3 cellular contexts compared by ENCODE assay signal in genomic region chr19:36441339-36441738, GRCh38.
TF ChIP-seq lines count a peak whose summit lies in the region.

No MANE protein-coding gene starts in this region.

TF ChIP-seq in SK-N-SH, 30 proteins besides CTCF, POLR2A, EP300 and RAD21 (continued from another document):
- TF ChIP-seq PBX3 (IDR thresholded peaks at IDR 0.05) (no peak), MAX (IDR thresholded peaks at IDR 0.05; ENCODE audit: low read depth) (no peak), NFIC (IDR thresholded peaks at IDR 0.05; ENCODE audit: borderline replicate concordance) (no peak), TEAD4 (IDR thresholded peaks at IDR 0.05; ENCODE audit: borderline replicate concordance, insufficient read depth) (no peak), ZBTB33 (IDR thresholded peaks at IDR 0.05; ENCODE audit: borderline replicate concordance, low read depth) (no peak), POLR2AphosphoS5 (IDR thresholded peaks at IDR 0.05; ENCODE audit: low read depth, low read length) (no peak), GATA2 (CRISPR knock-in tag; IDR thresholded peaks at IDR 0.05) (no peak), REST (IDR thresholded peaks at IDR 0.05; ENCODE audit: low read depth, low read length) (no peak), SMC3 (IDR thresholded peaks at IDR 0.05; ENCODE audit: low read depth, low read length) (no peak), CHD2 (IDR thresholded peaks at IDR 0.05; ENCODE audit: low read length, partially characterized antibody) (no peak), YY1 (IDR thresholded peaks at IDR 0.05; ENCODE audit: low read depth) (no peak)
TF ChIP-seq in SK-N-SH: peak in this region for 0.

TF ChIP-seq in A549, 52 proteins besides CTCF, POLR2A, EP300 and RAD21 (continued from another document):
- TF ChIP-seq PBX3 (IDR thresholded peaks at IDR 0.05): no peak
- TF ChIP-seq FOSB (CRISPR knock-in tag; IDR thresholded peaks at IDR 0.05): no peak

TF ChIP-seq in HEK293, 187 proteins besides CTCF, POLR2A, EP300 and RAD21 (continued from another document):
- TF ChIP-seq ZBTB44 (tag by site-specific recombination; IDR thresholded peaks at IDR 0.05): no peak
- no peak for TF ChIP-seq PATZ1 (tag by site-specific recombination; IDR thresholded peaks at IDR 0.05)
- TF ChIP-seq ZNF239 (tag by site-specific recombination; IDR thresholded peaks at IDR 0.05): no peak
- no peak for TF ChIP-seq ZNF26 (tag by site-specific recombination; IDR thresholded peaks at IDR 0.05)
- no peak for TF ChIP-seq KLF17 (tag by site-specific recombination; IDR thresholded peaks at IDR 0.05)
- peak; percentile 84 for TF ChIP-seq ZNF146 (tag by site-specific recombination; IDR thresholded peaks at IDR 0.05)
- no peak for TF ChIP-seq ZNF394 (tag by site-specific recombination; IDR thresholded peaks at IDR 0.05; ENCODE audit: borderline replicate concordance)
- TF ChIP-seq ZNF362 (tag by site-specific recombination; IDR thresholded peaks at IDR 0.05): peak; percentile 65; the same call in 1 of the 2 replicates
- no peak for TF ChIP-seq ZNF202 (tag by site-specific recombination; IDR thresholded peaks at IDR 0.05; ENCODE audit: borderline replicate concordance)
- TF ChIP-seq ZNF335 (tag by site-specific recombination; conservative IDR thresholded peaks at IDR 0.05): no peak
- 0 out of 2 replicates have a peak, but pooled peaks have one; percentile 41 for TF ChIP-seq ZNF626 (tag by site-specific recombination; IDR thresholded peaks at IDR 0.05)
- no peak for TF ChIP-seq ZBTB49 (tag by site-specific recombination; IDR thresholded peaks at IDR 0.05; ENCODE audit: low read depth)
- no peak for TF ChIP-seq ZNF473 (tag by site-specific recombination; IDR thresholded peaks at IDR 0.05)
- no peak for TF ChIP-seq ZSCAN5A (tag by site-specific recombination; IDR thresholded peaks at IDR 0.05)
- no peak for TF ChIP-seq ZNF701 (tag by site-specific recombination; IDR thresholded peaks at IDR 0.05)
- TF ChIP-seq GFI1B (tag by site-specific recombination; IDR thresholded peaks at IDR 0.05): no peak
- no peak for TF ChIP-seq ZNF23 (tag by site-specific recombination; IDR thresholded peaks at IDR 0.05; ENCODE audit: borderline replicate concordance)
- TF ChIP-seq TSHZ1 (tag by site-specific recombination; IDR thresholded peaks at IDR 0.05; ENCODE audit: borderline replicate concordance): no peak
